ENCODE assay signal across 8 cellular contexts in the genomic region with DNA sequence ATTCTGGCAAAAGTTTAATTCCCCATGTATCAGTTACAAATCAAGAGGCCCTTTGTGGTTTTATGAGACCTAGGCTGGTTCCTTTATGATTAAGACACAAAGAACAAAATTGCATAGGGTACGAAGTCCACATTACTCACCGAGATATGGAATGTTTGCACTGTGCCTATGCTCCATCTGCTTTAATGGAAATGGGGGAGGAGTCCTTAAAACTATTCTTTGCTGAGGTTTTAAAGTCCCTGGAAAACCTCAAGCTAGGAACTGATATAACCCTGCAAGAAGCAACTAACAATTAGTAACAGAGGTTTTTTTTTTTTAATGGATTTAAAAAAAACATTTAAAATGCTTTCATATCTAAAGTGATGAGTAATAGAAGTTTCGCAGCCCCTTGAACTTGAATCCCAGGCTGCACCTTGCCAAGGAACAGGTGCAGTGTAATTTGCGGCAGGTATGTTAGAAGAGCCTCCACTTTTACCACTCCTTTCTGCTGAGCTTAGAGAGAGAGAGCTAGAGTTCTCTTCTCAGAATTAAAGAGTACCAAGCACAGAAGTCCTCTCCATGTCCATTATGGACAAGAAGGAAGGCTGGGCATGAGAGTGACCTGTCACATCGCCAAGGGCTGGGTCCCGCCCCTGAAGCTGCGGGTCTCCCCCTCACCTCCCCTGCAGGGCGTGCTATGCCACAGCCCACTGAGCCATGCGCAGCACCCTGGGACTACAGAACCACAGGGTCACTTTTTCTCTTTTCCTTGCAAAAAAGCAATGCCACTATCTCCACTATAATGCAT. TPM values are rescaled to one million over a fixed set of nuclear protein-coding genes. Genes with fewer than 3 reads are reported as not detected.
DNase-seq lines count a peak whose midpoint lies in the region; ATAC-seq and TF ChIP-seq lines count a peak whose summit lies in the region.

No MANE protein-coding gene starts in this region.

- H3K4me3 Mint-ChIP-seq in progenitor cell of endocrine pancreas (ENCODE audit: low read depth) = peak overlapping the region; percentile 71

- no peaks in the 10 kb centered on the region for H3K9me3 Mint-ChIP-seq in progenitor cell of endocrine pancreas (ENCODE audit: low read depth)

- DNase-seq in EL (peak; percentile 80), NOMO-1 treated with dmso at 0.1 percent for 144 hours (lab: John Stamatoyannopoulos, UW; ENCODE audit: unreplicated experiment) (peak; percentile 11), coronary artery (ENCODE audit: low spot score) (no peak), progenitor cell of endocrine pancreas (ENCODE audit: low spot score, unreplicated experiment) (no peak)
- DNase-seq in activated CD4-positive, alpha-beta T cell treated with anti-CD3 and anti-CD28 coated beads, Interleukin-2, amount 50 U/mL, for 48 hours = no peak

- peaks cover 29% of the 10 kb centered on the region for H3K36me3 Mint-ChIP-seq in progenitor cell of endocrine pancreas (ENCODE audit: insufficient read depth)

- H3K27ac Mint-ChIP-seq in progenitor cell of endocrine pancreas = peak overlapping the region; percentile 99

- ATAC-seq in HG03342 (IDR thresholded peaks at IDR 0.05; ENCODE audit: unreplicated experiment) (no peak), HG03095 (IDR thresholded peaks at IDR 0.05; ENCODE audit: unreplicated experiment) (no peak), GM19455 (IDR thresholded peaks at IDR 0.05; ENCODE audit: unreplicated experiment) (no peak)

- peaks cover 36% of the 10 kb centered on the region for H3K4me1 Mint-ChIP-seq in progenitor cell of endocrine pancreas (ENCODE audit: low read depth)

- no peaks in the 10 kb centered on the region for H3K27me3 Mint-ChIP-seq in progenitor cell of endocrine pancreas

- no peak for TF ChIP-seq CTCF in coronary artery (IDR thresholded peaks at IDR 0.05)
- no peak for TF ChIP-seq CTCF in progenitor cell of endocrine pancreas (IDR thresholded peaks at IDR 0.05; ENCODE audit: unreplicated experiment)

- peak overlapping the region; percentile 81 for H3K4me3 ChIP-seq in coronary artery

- peak overlapping the region in 1 of 2 donors; percentile 49 for H3K27ac ChIP-seq in coronary artery

RNA-seq across cellular contexts. Expression of gene SERPINB1, which starts 2.3 kb away (rescaled TPM):
- total RNA-seq in progenitor cell of endocrine pancreas = 57.4 and 61.6 TPM in 2 replicates

Comparison
In these comparisons a context has a peak if more than half of its experiments do, and no peak if none do; other contexts are left out.
1. DNase-seq: peak in EL (single experiment) and NOMO-1 treated with dmso at 0.1 percent for 144 hours (single experiment); none in coronary artery (single experiment), progenitor cell of endocrine pancreas (single experiment) and activated CD4-positive, alpha-beta T cell treated with anti-CD3 and anti-CD28 coated beads, Interleukin-2, amount 50 U/mL, for 48 hours (0 of 2).